ENCODE assay signal across 8 cellular contexts in the genomic region with DNA sequence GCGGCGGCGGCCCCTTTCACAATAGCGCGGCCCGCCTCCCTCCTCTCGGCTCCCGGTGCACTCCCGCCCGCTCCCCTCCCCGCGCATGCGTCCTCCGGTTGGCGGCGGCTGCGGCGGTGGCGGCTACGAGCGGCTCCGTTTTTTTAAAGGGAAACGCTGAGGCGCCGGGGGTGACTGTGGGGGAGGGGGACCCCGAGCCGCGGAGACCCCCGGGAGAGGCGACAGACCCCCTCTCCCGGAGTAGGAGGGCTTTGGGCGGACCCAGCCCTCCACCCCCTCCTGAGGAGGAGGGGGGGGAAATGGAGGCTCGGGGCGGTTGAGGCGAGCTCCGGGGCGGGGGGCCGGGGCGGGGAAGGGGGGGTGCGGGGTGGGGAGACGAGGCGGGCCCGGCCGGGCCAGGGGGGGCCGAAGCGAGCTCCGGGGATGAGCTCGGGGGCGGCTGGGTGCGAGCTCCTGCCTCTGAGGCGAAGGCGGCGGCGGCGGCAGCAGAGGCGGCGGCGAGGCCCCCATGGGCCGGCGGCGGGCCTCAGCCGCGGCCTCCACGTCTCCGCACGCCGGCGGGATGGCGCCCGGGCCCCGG. TPM values are rescaled to one million over a fixed set of nuclear protein-coding genes. Genes with fewer than 3 reads are reported as not detected.
DNase-seq lines count a peak whose midpoint lies in the region; TF ChIP-seq lines count a peak whose summit lies in the region.

Gene MSL1, plus strand, starts transcription at position 86 of the 580 bp plus-strand sequence. CDS start 642 bp downstream, outside the sequence.

- H3K9ac ChIP-seq in SK-N-SH (peak within 1 kb of the TSS; percentile 98), subcutaneous abdominal adipose tissue (ENCODE audit: low read length in 5 of 5) (peak within 1 kb of the TSS; percentile 63 to 97 (median 87))

- peaks cover 45% of the 10 kb centered on the region for H3K4me1 Mint-ChIP-seq in activated naive CD4-positive, alpha-beta T cell treated with anti-CD3 and anti-CD28 coated beads, Interleukin-2, amount 50 U/mL, for 24 hours

- under 1% methylated on average over 30 of the region's 71 CpGs for WGBS in SK-N-SH (ENCODE audit: low lambda C conversion rate)

- peak in 12 of 14 donors; percentile 37 to 92 (median 82) for DNase-seq in C1 segment of cervical spinal cord (lab: John Stamatoyannopoulos, UW)
- DNase-seq in GM20000 (ENCODE audit: low spot score), result peak; percentile 98
- no peak for DNase-seq in LNCaP clone FGC (ENCODE audit: low read depth)
- DNase-seq in SK-N-SH, result peak; percentile 98
- DNase-seq in germinal center (ENCODE audit: low spot score), result peak; percentile 91

- H3K27me3 Mint-ChIP-seq in activated naive CD4-positive, alpha-beta T cell treated with anti-CD3 and anti-CD28 coated beads, Interleukin-2, amount 50 U/mL, for 24 hours, result no peaks in the 10 kb centered on the region

- H3K36me3 ChIP-seq in SK-N-SH (replicated peaks in 1 of 2; ENCODE audit: control insufficient read depth in 1 of 2, insufficient read depth in 2 of 2, low read length in 1 of 2), result peaks cover 7 to 10% of the 10 kb centered on the region in 2 experiments
- H3K36me3 ChIP-seq in neutrophil, result peaks cover 22% of the 10 kb centered on the region
- peaks cover 0 to 13% (median 8%) of the 10 kb centered on the region in 5 donors for H3K36me3 ChIP-seq in subcutaneous abdominal adipose tissue (ENCODE audit: control insufficient read depth in 5 of 5, insufficient read depth in 5 of 5, low read length in 5 of 5)

- H4K20me1 ChIP-seq in SK-N-SH (ENCODE audit: insufficient read depth), result peaks cover 31% of the 10 kb centered on the region

- peaks cover 6 to 7% of the 10 kb centered on the region in 2 experiments; a peak in 2 of 4 replicates for H3K4me1 ChIP-seq in SK-N-SH (ENCODE audit: control insufficient read depth in 1 of 2, insufficient read depth in 2 of 2, low read depth in 1 of 2, low read length in 1 of 2)
- peaks cover 49 to 68% of the 10 kb centered on the region in 2 experiments for H3K4me1 ChIP-seq in neutrophil (ENCODE audit: control insufficient read depth in 1 of 2, insufficient read depth in 1 of 2, low read depth in 1 of 2, low read length in 1 of 2)
- peaks cover 0 to 39% (median 35%) of the 10 kb centered on the region in 5 donors for H3K4me1 ChIP-seq in subcutaneous abdominal adipose tissue (ENCODE audit: control insufficient read depth in 5 of 5, insufficient read depth in 5 of 5, low read length in 5 of 5)

- no peaks in the 10 kb centered on the region for H3K27me3 ChIP-seq in SK-N-SH (ENCODE audit: insufficient read depth)
- no peaks in the 10 kb centered on the region for H3K27me3 ChIP-seq in neutrophil
- no peaks in the 10 kb centered on the region for H3K27me3 ChIP-seq in subcutaneous abdominal adipose tissue (ENCODE audit: control insufficient read depth in 5 of 5, insufficient read depth in 4 of 5, low read length in 5 of 5)

- H3F3A ChIP-seq in SK-N-SH (replicated peaks; ENCODE audit: insufficient read depth), result peaks cover 3% of the 10 kb centered on the region

- H2AFZ ChIP-seq in SK-N-SH (ENCODE audit: low read depth), result peak within 1 kb of the TSS; percentile 20; the same call in 1 of the 2 replicates

- TF ChIP-seq EP300 in SK-N-SH (IDR thresholded peaks at IDR 0.05; ENCODE audit: borderline replicate concordance in 1 of 2, low read depth in 1 of 2, low read length in 1 of 2), result no peak

- TF ChIP-seq CTCF in GM20000 (IDR thresholded peaks at IDR 0.05; ENCODE audit: extremely low read depth, missing control alignments) (no peak), LNCaP clone FGC (IDR thresholded peaks at IDR 0.05; ENCODE audit: control insufficient read depth, extremely low read depth, insufficient read depth) (no peak), SK-N-SH (IDR thresholded peaks at IDR 0.05) (no peak), neutrophil (IDR thresholded peaks at IDR 0.05) (no peak)

- H3K27ac ChIP-seq in SK-N-SH (ENCODE audit: low read depth in 2 of 2, low read length in 1 of 2), result peak within 1 kb of the TSS; percentile 89 to 92
- peak within 1 kb of the TSS; percentile 99 for H3K27ac ChIP-seq in neutrophil
- peak within 1 kb of the TSS; percentile 92 for H3K27ac ChIP-seq in subcutaneous abdominal adipose tissue (ENCODE audit: low read depth, low read length)

- H3K9me3 Mint-ChIP-seq in activated naive CD4-positive, alpha-beta T cell treated with anti-CD3 and anti-CD28 coated beads, Interleukin-2, amount 50 U/mL, for 24 hours, result no peaks in the 10 kb centered on the region

- H3K79me2 ChIP-seq in SK-N-SH (ENCODE audit: insufficient read depth), result peaks cover 70% of the 10 kb centered on the region

- H3K4me2 ChIP-seq in SK-N-SH, result peak within 1 kb of the TSS; percentile 97

- peak within 1 kb of the TSS; percentile 68 for H3K4me3 ChIP-seq in LNCaP clone FGC (ENCODE audit: low read depth, low read length)
- peak within 1 kb of the TSS; percentile 81 to 99 for H3K4me3 ChIP-seq in SK-N-SH (ENCODE audit: low read depth in 2 of 2, low read length in 1 of 2)
- peak within 1 kb of the TSS; percentile 96 to 99 for H3K4me3 ChIP-seq in neutrophil (ENCODE audit: low read depth in 1 of 2, low read length in 1 of 2)
- peak within 1 kb of the TSS; percentile 77 to 97 (median 95) for H3K4me3 ChIP-seq in subcutaneous abdominal adipose tissue (ENCODE audit: low read depth in 1 of 5, low read length in 5 of 5)

- peaks cover 8% of the 10 kb centered on the region for H3K36me3 Mint-ChIP-seq in activated naive CD4-positive, alpha-beta T cell treated with anti-CD3 and anti-CD28 coated beads, Interleukin-2, amount 50 U/mL, for 24 hours

- H3K9me2 ChIP-seq in SK-N-SH, result no peaks in the 10 kb centered on the region

- H3K9me3 ChIP-seq in SK-N-SH, result no peaks in the 10 kb centered on the region
- no peaks in the 10 kb centered on the region for H3K9me3 ChIP-seq in neutrophil
- no peaks in the 10 kb centered on the region for H3K9me3 ChIP-seq in subcutaneous abdominal adipose tissue (ENCODE audit: control insufficient read depth in 5 of 5, low read length in 5 of 5)

- H3K4me3 Mint-ChIP-seq in activated naive CD4-positive, alpha-beta T cell treated with anti-CD3 and anti-CD28 coated beads, Interleukin-2, amount 50 U/mL, for 24 hours, result peak within 1 kb of the TSS; percentile 83

- no peak for TF ChIP-seq RAD21 in SK-N-SH (IDR thresholded peaks at IDR 0.05; ENCODE audit: low read length)

- H3K27ac Mint-ChIP-seq in activated naive CD4-positive, alpha-beta T cell treated with anti-CD3 and anti-CD28 coated beads, Interleukin-2, amount 50 U/mL, for 24 hours, result peak within 1 kb of the TSS; percentile 94

- POLR2A ChIA-PET in SK-N-SH (lab: Yijun Ruan, JAX), result interaction anchor here (0.5 to 3.1 kb wide), 4 partner anchors 9 to 1387 kb away, joined by 4 to 20 read pairs (median 10); partner anchors contain the start of gene CASC3

- CTCF ChIA-PET in SK-N-SH (lab: Yijun Ruan, JAX), result interaction anchor here (1.0 to 3.1 kb wide), 5 partner anchors 9 to 105 kb away, joined by 3 to 13 read pairs (median 6); no protein-coding TSS in a partner anchor

TF ChIP-seq in SK-N-SH, 30 proteins besides CTCF, POLR2A, EP300 and RAD21 (continues in another document):
- TF ChIP-seq MXI1 (IDR thresholded peaks at IDR 0.05; ENCODE audit: low read depth, low read length) (no peak), CHD2 (IDR thresholded peaks at IDR 0.05; ENCODE audit: low read length, partially characterized antibody) (no peak), EZH2phosphoT487 (IDR thresholded peaks at IDR 0.05; ENCODE audit: borderline replicate concordance, low read depth) (no peak), FOXM1 (IDR thresholded peaks at IDR 0.05; ENCODE audit: low read depth) (no peak), FOSL2 (IDR thresholded peaks at IDR 0.05; ENCODE audit: borderline replicate concordance, low read depth) (no peak), IRF3 (IDR thresholded peaks at IDR 0.05; ENCODE audit: low read depth, low read length) (no peak)
- TF ChIP-seq, protein P1, sequence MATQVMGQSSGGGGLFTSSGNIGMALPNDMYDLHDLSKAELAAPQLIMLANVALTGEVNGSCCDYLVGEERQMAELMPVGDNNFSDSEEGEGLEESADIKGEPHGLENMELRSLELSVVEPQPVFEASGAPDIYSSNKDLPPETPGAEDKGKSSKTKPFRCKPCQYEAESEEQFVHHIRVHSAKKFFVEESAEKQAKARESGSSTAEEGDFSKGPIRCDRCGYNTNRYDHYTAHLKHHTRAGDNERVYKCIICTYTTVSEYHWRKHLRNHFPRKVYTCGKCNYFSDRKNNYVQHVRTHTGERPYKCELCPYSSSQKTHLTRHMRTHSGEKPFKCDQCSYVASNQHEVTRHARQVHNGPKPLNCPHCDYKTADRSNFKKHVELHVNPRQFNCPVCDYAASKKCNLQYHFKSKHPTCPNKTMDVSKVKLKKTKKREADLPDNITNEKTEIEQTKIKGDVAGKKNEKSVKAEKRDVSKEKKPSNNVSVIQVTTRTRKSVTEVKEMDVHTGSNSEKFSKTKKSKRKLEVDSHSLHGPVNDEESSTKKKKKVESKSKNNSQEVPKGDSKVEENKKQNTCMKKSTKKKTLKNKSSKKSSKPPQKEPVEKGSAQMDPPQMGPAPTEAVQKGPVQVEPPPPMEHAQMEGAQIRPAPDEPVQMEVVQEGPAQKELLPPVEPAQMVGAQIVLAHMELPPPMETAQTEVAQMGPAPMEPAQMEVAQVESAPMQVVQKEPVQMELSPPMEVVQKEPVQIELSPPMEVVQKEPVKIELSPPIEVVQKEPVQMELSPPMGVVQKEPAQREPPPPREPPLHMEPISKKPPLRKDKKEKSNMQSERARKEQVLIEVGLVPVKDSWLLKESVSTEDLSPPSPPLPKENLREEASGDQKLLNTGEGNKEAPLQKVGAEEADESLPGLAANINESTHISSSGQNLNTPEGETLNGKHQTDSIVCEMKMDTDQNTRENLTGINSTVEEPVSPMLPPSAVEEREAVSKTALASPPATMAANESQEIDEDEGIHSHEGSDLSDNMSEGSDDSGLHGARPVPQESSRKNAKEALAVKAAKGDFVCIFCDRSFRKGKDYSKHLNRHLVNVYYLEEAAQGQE (IDR thresholded peaks at IDR 0.05; ENCODE audit: low read depth, low read length), result no peak
- TF ChIP-seq, protein P2, sequence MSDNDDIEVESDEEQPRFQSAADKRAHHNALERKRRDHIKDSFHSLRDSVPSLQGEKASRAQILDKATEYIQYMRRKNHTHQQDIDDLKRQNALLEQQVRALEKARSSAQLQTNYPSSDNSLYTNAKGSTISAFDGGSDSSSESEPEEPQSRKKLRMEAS (IDR thresholded peaks at IDR 0.05; ENCODE audit: low read depth), result peak; percentile 53; the same call in 1 of the 2 replicates

RNA-seq across cellular contexts. Expression of gene MSL1, which starts in this region (rescaled TPM):
- polyA plus RNA-seq in SK-N-SH (2012; rRNA removed), result 30.2 and 39.8 TPM in 2 replicates
- 32.5 and 37.5 TPM in 2 replicates for polyA plus RNA-seq in SK-N-SH (2012; cell fraction: cytosol; rRNA removed)
- polyA plus RNA-seq in SK-N-SH (2012; cell fraction: nucleus; rRNA removed), result 55.2 and 97.3 TPM in 2 replicates
